ENCODE assay signal across 27 cellular contexts in genomic region chr13:108070925-108071324, GRCh38.
DNase-seq lines count a peak whose midpoint lies in the region; ATAC-seq, FAIRE-seq and TF ChIP-seq lines count a peak whose summit lies in the region.
"Had no signal": no experiment of that assay in that cellular context is flagged by ENCODE, and none has a peak within 500 bp of the region (broad histone marks: within the 10 kb centered on the region; RNA-seq: fewer than 3 reads in every experiment).

No MANE protein-coding gene starts in this region.

- H3K36me3 Mint-ChIP-seq in GM23338 (ENCODE audit: low read depth) (peaks cover 34% of the 10 kb centered on the region), neural progenitor cell (no peaks in the 10 kb centered on the region)
- H3K36me3 Mint-ChIP-seq: CD8-positive, alpha-beta T cell had no signal

- H3K9me2 ChIP-seq in GM23338 (ENCODE audit: insufficient read depth), result peaks cover 7% of the 10 kb centered on the region; the same call in 1 of the 2 replicates

- TF ChIP-seq RAD21 in H1 (IDR thresholded peaks at IDR 0.05 in 1 of 2, conservative IDR thresholded peaks at IDR 0.05 in 1 of 2; ENCODE audit: low read depth in 2 of 2, low read length in 2 of 2), result no peak

- peaks cover 7% of the 10 kb centered on the region for H3K4me1 Mint-ChIP-seq in GM23338
- peaks cover 11% of the 10 kb centered on the region for H3K4me1 Mint-ChIP-seq in neural progenitor cell
- H3K4me1 Mint-ChIP-seq: B cell had no signal

- H2BK120ac ChIP-seq in H1 (replicated peaks; ENCODE audit: low read depth, low read length), result no peak overlapping the region

- peak overlapping the region; percentile 90 for H2AFZ ChIP-seq in GM23338
- peak overlapping the region; percentile 74 for H2AFZ ChIP-seq in H1 (ENCODE audit: low read length)
- H2AFZ ChIP-seq in neural progenitor cell (replicated peaks), result peak overlapping the region; percentile 91

- H3K23ac ChIP-seq in H1 (ENCODE audit: insufficient read length), result no peak overlapping the region

- DNase-seq in GM23338 (ENCODE audit: low spot score), result peak; percentile 18
- DNase-seq in HT1080 (ENCODE audit: low read depth), result peak; percentile 18
- no peak for DNase-seq in H1 (ENCODE audit: low read depth in 1 of 2, low spot score in 2 of 2)
- peak; percentile 30 for DNase-seq in neural progenitor cell (ENCODE audit: low spot score)
- DNase-seq in occipital lobe (lab: John Stamatoyannopoulos, UW), result no peak
- DNase-seq: Caco-2; CD8-positive, alpha-beta T cell; GOT3; Kasumi-1; MV-4-11; NCI-H1105 treated with DMSO at 0.1 percent for 48 hours; NCI-H146; NCI-H1930; NCI-H2107; NCI-H524; NCI-H748 treated with DMSO at 0.1 percent for 48 hours; NK-92 treated with Interleukin-12 subunit alpha and Interleukin-12 subunit beta, amount 100 ng/mL, for 24 hours had no signal

- no peaks in the 10 kb centered on the region for H3K23me2 ChIP-seq in H1 (ENCODE audit: low read depth, low read length)

- no peak for TF ChIP-seq CTCF in GM23338 (conservative IDR thresholded peaks at IDR 0.05; ENCODE audit: low read depth in 2 of 2)
- no peak for TF ChIP-seq CTCF in H1 (IDR thresholded peaks at IDR 0.05; ENCODE audit: control extremely low read depth in 1 of 3, insufficient read depth in 1 of 3, low read depth in 1 of 3, low read length in 3 of 3)
- no peak for TF ChIP-seq CTCF in neural progenitor cell (IDR thresholded peaks at IDR 0.05)

- no peak for TF ChIP-seq POLR2A in H1 (IDR thresholded peaks at IDR 0.05; ENCODE audit: control extremely low read depth in 1 of 2, low read depth in 2 of 2, low read length in 2 of 2)

- POLR2A ChIA-PET in H1 (lab: Charles Lee; ENCODE audit: partially characterized antibody), result no interaction called here

- no peak overlapping the region for H2BK12ac ChIP-seq in H1 (ENCODE audit: low read depth, low read length)

- H3K14ac ChIP-seq in H1 (ENCODE audit: insufficient read length), result no peak overlapping the region

- no peak for ATAC-seq in GM23338
- ATAC-seq in HG03045 (IDR thresholded peaks at IDR 0.05; ENCODE audit: unreplicated experiment), result no peak
- no peak for ATAC-seq in HG02759 (IDR thresholded peaks at IDR 0.05; ENCODE audit: unreplicated experiment)
- ATAC-seq: CD8-positive, alpha-beta T cell; GM12878; K562; Panc1 had no signal

- no peak for FAIRE-seq in H1 (lab: Jason Lieb, UNC)
- FAIRE-seq: G401.6, GM12878, HTR-8/SVneo, K562 had no signal

- no peak overlapping the region for H2BK5ac ChIP-seq in H1 (ENCODE audit: low read depth, low read length)

- H3K4me3 ChIP-seq in GM23338 (no peak overlapping the region), H1 (ENCODE audit: extremely low read depth in 1 of 4, insufficient read depth in 2 of 4, low read depth in 3 of 4, low read length in 4 of 4) (no peak overlapping the region), neural progenitor cell (no peak overlapping the region)
- H3K4me3 ChIP-seq: GM12878, K562 had no signal

- peaks cover 7% of the 10 kb centered on the region; the same call in 1 of the 2 replicates for H3K36me3 ChIP-seq in GM23338 (ENCODE audit: insufficient read depth)
- H3K36me3 ChIP-seq in H1 (ENCODE audit: control insufficient read depth in 2 of 4, insufficient read depth in 4 of 4, low read length in 3 of 4), result no peaks in the 10 kb centered on the region
- H3K36me3 ChIP-seq in neural progenitor cell, result no peaks in the 10 kb centered on the region

- TF ChIP-seq EP300 in H1 (IDR thresholded peaks at IDR 0.05; ENCODE audit: borderline replicate concordance in 1 of 2, low read depth in 2 of 2, low read length in 2 of 2), result no peak

- no peak overlapping the region for H4K5ac ChIP-seq in H1 (ENCODE audit: insufficient read length, low read depth, low read length)

- H3K4me1 ChIP-seq in GM23338 (ENCODE audit: insufficient read depth) (no peaks in the 10 kb centered on the region), H1 (replicated peaks in 1 of 4; ENCODE audit: control insufficient read depth in 3 of 4, insufficient read depth in 4 of 4, low read length in 3 of 4) (no peaks in the 10 kb centered on the region), neural progenitor cell (peaks cover 9% of the 10 kb centered on the region)
- H3K4me1 ChIP-seq: Caco-2 had no signal

- H4K8ac ChIP-seq in H1 (ENCODE audit: extremely low read depth, insufficient read depth, low read length), result no peak overlapping the region

- 61% methylated on average over 5 of the region's 5 CpGs; no CpG with 5 or more reads in 1 of the 2 experiments for WGBS in H1 (ENCODE audit: extremely low coverage in 1 of 2, insufficient coverage in 1 of 2, insufficient read length in 1 of 2, insufficient replicate concordance in 2 of 2, low coverage in 1 of 2, low lambda C conversion rate in 2 of 2, missing lambda C conversion rate in 1 of 2), 2 experiments

- H4K20me1 ChIP-seq in GM23338 (replicated peaks; ENCODE audit: insufficient read depth), result no peaks in the 10 kb centered on the region
- H4K20me1 ChIP-seq in H1 (replicated peaks in 1 of 2; ENCODE audit: control insufficient read depth in 1 of 2, insufficient read depth in 2 of 2, low read length in 2 of 2), result no peaks in the 10 kb centered on the region
- no peaks in the 10 kb centered on the region for H4K20me1 ChIP-seq in neural progenitor cell (ENCODE audit: low read depth)

- no peak overlapping the region for H3K18ac ChIP-seq in H1 (ENCODE audit: extremely low read depth, low read length)

- no peak overlapping the region for H4K91ac ChIP-seq in H1 (replicated peaks; ENCODE audit: insufficient read length, low read length)

- H2AK5ac ChIP-seq in H1 (ENCODE audit: low read depth, low read length), result no peak overlapping the region

- no peak overlapping the region for H2BK20ac ChIP-seq in H1 (ENCODE audit: low read length)

- H3K9ac ChIP-seq in H1 (replicated peaks in 1 of 4; ENCODE audit: extremely low read depth in 1 of 4, low read depth in 3 of 4, low read length in 3 of 4) (no peak overlapping the region), neural progenitor cell (no peak overlapping the region)

- H3F3A ChIP-seq in GM23338 (replicated peaks; ENCODE audit: low read depth) (no peaks in the 10 kb centered on the region), neural progenitor cell (ENCODE audit: low read depth) (no peaks in the 10 kb centered on the region)

- H2BK15ac ChIP-seq in H1 (ENCODE audit: low read length), result no peak overlapping the region

- no peak overlapping the region for H3K4ac ChIP-seq in H1 (replicated peaks; ENCODE audit: insufficient read length, low read depth, low read length)

- H3K4me3 Mint-ChIP-seq in GM23338 (no peak overlapping the region), neural progenitor cell (no peak overlapping the region)
- H3K4me3 Mint-ChIP-seq: B cell; CD8-positive, alpha-beta T cell had no signal

- H3K9me3 ChIP-seq in H1 (ENCODE audit: insufficient read depth in 2 of 2, low read depth in 1 of 2, low read length in 1 of 2) (peaks cover 5 to 9% of the 10 kb centered on the region in 2 experiments; a peak in 2 of 4 replicates), neural progenitor cell (ENCODE audit: low read depth) (no peaks in the 10 kb centered on the region)
- H3K9me3 ChIP-seq: Caco-2 had no signal

- H3K4me2 ChIP-seq in GM23338 (no peak overlapping the region), H1 (ENCODE audit: insufficient read depth in 1 of 2, low read depth in 2 of 2, low read length in 2 of 2) (no peak overlapping the region), neural progenitor cell (no peak overlapping the region)

- CTCF ChIA-PET in H1 (lab: Charles Lee; ENCODE audit: partially characterized antibody), result interaction anchor here (1.7 to 1.9 kb wide), 2 partner anchors 10 to 16 kb away, joined by 6 to 9 read pairs; no protein-coding TSS in a partner anchor

- no peak overlapping the region for H3K56ac ChIP-seq in H1 (replicated peaks; ENCODE audit: insufficient read length, low read depth, low read length)

- H3K9me3 Mint-ChIP-seq in GM23338 (peaks cover 46% of the 10 kb centered on the region), neural progenitor cell (peaks cover 8% of the 10 kb centered on the region)

- H3K79me2 ChIP-seq in GM23338 (replicated peaks; ENCODE audit: insufficient read depth), result no peaks in the 10 kb centered on the region
- H3K79me2 ChIP-seq in H1 (ENCODE audit: control insufficient read depth in 1 of 2, insufficient read depth in 2 of 2, low read length in 2 of 2), result no peaks in the 10 kb centered on the region
- H3K79me2 ChIP-seq in neural progenitor cell (ENCODE audit: low read depth), result no peaks in the 10 kb centered on the region

- H3K27me3 Mint-ChIP-seq in GM23338 (ENCODE audit: insufficient read depth, low read depth, poor library complexity) (peaks cover 2% of the 10 kb centered on the region), neural progenitor cell (ENCODE audit: insufficient read depth, low read depth) (peaks cover 3% of the 10 kb centered on the region)
- H3K27me3 Mint-ChIP-seq: B cell had no signal

- H3K27ac Mint-ChIP-seq in GM23338 (no peak overlapping the region), neural progenitor cell (no peak overlapping the region)
- H3K27ac Mint-ChIP-seq: B cell; CD8-positive, alpha-beta T cell had no signal

- no peaks in the 10 kb centered on the region for H3K79me1 ChIP-seq in H1 (ENCODE audit: low read depth, low read length)

- H3K27ac ChIP-seq in GM23338 (ENCODE audit: low read depth), result no peak overlapping the region
- H3K27ac ChIP-seq in H1 (ENCODE audit: low read depth, low read length), result no peak overlapping the region
- no peak overlapping the region for H3K27ac ChIP-seq in neural progenitor cell
- H3K27ac ChIP-seq: C4-2B, RWPE1 had no signal

- H3K27me3 ChIP-seq in GM23338 (ENCODE audit: insufficient read depth) (no peaks in the 10 kb centered on the region), H1 (replicated peaks in 1 of 4; ENCODE audit: control insufficient read depth in 3 of 4, extremely low read depth in 1 of 4, insufficient read depth in 3 of 4, low read length in 3 of 4) (no peaks in the 10 kb centered on the region), neural progenitor cell (no peaks in the 10 kb centered on the region)

TF ChIP-seq in GM23338, 12 proteins besides CTCF, POLR2A, EP300 and RAD21 (continues in another document):
- TF ChIP-seq ZNF331 (CRISPR knock-in tag; IDR thresholded peaks at IDR 0.05; ENCODE audit: low read depth) (no peak), EZH2phosphoT487 (IDR thresholded peaks at IDR 0.05; ENCODE audit: unreplicated experiment) (no peak)

TF ChIP-seq in H1, 55 proteins besides CTCF, POLR2A, EP300 and RAD21 (continues in another document):
- TF ChIP-seq BACH1 (IDR thresholded peaks at IDR 0.05; ENCODE audit: low read length) (no peak), RBBP5 (IDR thresholded peaks at IDR 0.05; ENCODE audit: borderline replicate concordance, low read depth, low read length) (no peak)

Comparison
In these comparisons a context has a peak if more than half of its experiments do, and no peak if none do; other contexts are left out.
1. DNase-seq: peak in GM23338 (single experiment), HT1080 (single experiment) and neural progenitor cell (single experiment); none in H1 (0 of 2) and occipital lobe (single experiment).
2. Peak in every context shown above with its lines, with median percentiles within 50 percentile points of each other: H2AFZ ChIP-seq.